Comparison of ENCODE assay signal across 1 cellular context in genomic region chr16:47143677-47144558, GRCh38.
TF ChIP-seq lines count a peak whose summit lies in the region.

Gene NETO2, minus strand, starts transcription at chr16:47143945. Its CDS starts 333 bp downstream, at chr16:47143612.

TF ChIP-seq in K562, 482 proteins besides CTCF, POLR2A, EP300 and RAD21 (continued from another document and continues in another):
- TF ChIP-seq MEIS2 (IDR thresholded peaks at IDR 0.05; ENCODE audit: partially characterized antibody) (no peak), NCOA4 (IDR thresholded peaks at IDR 0.05; ENCODE audit: partially characterized antibody) (no peak), HLTF (IDR thresholded peaks at IDR 0.05) (no peak), SLC30A9 (CRISPR knock-in tag; IDR thresholded peaks at IDR 0.05) (no peak), THAP12 (CRISPR knock-in tag; IDR thresholded peaks at IDR 0.05) (peak; percentile 29; the same call in 1 of the 2 replicates), ZBTB43 (CRISPR knock-in tag; IDR thresholded peaks at IDR 0.05) (no peak), MCM5 (IDR thresholded peaks at IDR 0.05; ENCODE audit: low read depth) (no peak), KLF6 (CRISPR knock-in tag; IDR thresholded peaks at IDR 0.05; ENCODE audit: borderline replicate concordance) (no peak), CC2D1A (IDR thresholded peaks at IDR 0.05) (no peak), ATF3 (IDR thresholded peaks at IDR 0.05) (no peak), ATF3 (CRISPR knock-in tag; conservative IDR thresholded peaks at IDR 0.05) (no peak), KLF10 (CRISPR knock-in tag; IDR thresholded peaks at IDR 0.05) (no peak), E2F6 (IDR thresholded peaks at IDR 0.05; ENCODE audit: borderline replicate concordance in 1 of 2, extremely low read depth in 1 of 2, insufficient read depth in 1 of 2, insufficient read length in 1 of 2, low read depth in 1 of 2, low read length in 1 of 2, poor library complexity in 1 of 2, severe bottlenecking in 1 of 2) (peak; percentile 96 to 97), THAP7 (CRISPR knock-in tag; IDR thresholded peaks at IDR 0.05) (no peak), E2F4 (CRISPR knock-in tag; IDR thresholded peaks at IDR 0.05; ENCODE audit: low read depth) (no peak), ATF6 (CRISPR knock-in tag; IDR thresholded peaks at IDR 0.05) (no peak), FOXA3 (CRISPR knock-in tag; conservative IDR thresholded peaks at IDR 0.05 in 1 of 2, IDR thresholded peaks at IDR 0.05 in 1 of 2) (peak in 1 of 2 experiments; percentile 33; a peak in 1 of 4 replicates), DIDO1 (tag; IDR thresholded peaks at IDR 0.05; ENCODE audit: low read depth) (no peak), PCBP1 (IDR thresholded peaks at IDR 0.05; ENCODE audit: low read depth, low read length, poor library complexity, severe bottlenecking) (peak; percentile 27), ZSCAN32 (CRISPR knock-in tag; IDR thresholded peaks at IDR 0.05) (no peak), NFYB (IDR thresholded peaks at IDR 0.05; ENCODE audit: extremely low read depth, insufficient read length) (no peak), CBFA2T2 (conservative IDR thresholded peaks at IDR 0.05) (no peak), ARNT (IDR thresholded peaks at IDR 0.05) (no peak), EP400 (IDR thresholded peaks at IDR 0.05) (no peak), ZBTB2 (IDR thresholded peaks at IDR 0.05) (no peak), KAT8 (IDR thresholded peaks at IDR 0.05; ENCODE audit: low read depth) (no peak), FIP1L1 (IDR thresholded peaks at IDR 0.05; ENCODE audit: low read depth, low read length, poor library complexity, severe bottlenecking) (peak; percentile 60), DMBX1 (CRISPR knock-in tag; IDR thresholded peaks at IDR 0.05; ENCODE audit: borderline replicate concordance) (no peak), JUND (IDR thresholded peaks at IDR 0.05; ENCODE audit: borderline replicate concordance, low read depth, low read length) (no peak), JUND (tag; IDR thresholded peaks at IDR 0.05; ENCODE audit: borderline replicate concordance, low read depth, low read length) (no peak), KDM5B (IDR thresholded peaks at IDR 0.05; ENCODE audit: insufficient replicate concordance, low read depth, low read length) (peak; percentile 68), THRB (CRISPR knock-in tag; conservative IDR thresholded peaks at IDR 0.05) (no peak), PPARD (CRISPR knock-in tag; IDR thresholded peaks at IDR 0.05) (no peak), CBFA2T3 (IDR thresholded peaks at IDR 0.05) (no peak), HDAC6 (IDR thresholded peaks at IDR 0.05; ENCODE audit: low read depth, low read length) (no peak), RBFOX2 (IDR thresholded peaks at IDR 0.05; ENCODE audit: low read depth, low read length) (peak; percentile 74), RBM25 (IDR thresholded peaks at IDR 0.05; ENCODE audit: low read depth, low read length, severe bottlenecking) (no peak), CCNT2 (IDR thresholded peaks at IDR 0.05; ENCODE audit: borderline replicate concordance, extremely low read depth, insufficient read length, low read depth, low read length) (peak; percentile 44), ZNF384 (IDR thresholded peaks at IDR 0.05; ENCODE audit: low read depth, low read length) (no peak), SNRNP70 (optimal IDR thresholded peaks at IDR 0.05; ENCODE audit: low read depth, low read length) (no peak), ZNF24 (IDR thresholded peaks at IDR 0.05) (no peak), ZNF785 (CRISPR knock-in tag; IDR thresholded peaks at IDR 0.05) (no peak), CBX5 (IDR thresholded peaks at IDR 0.05; ENCODE audit: borderline replicate concordance, low read depth) (no peak), ZNF143 (CRISPR knock-in tag; IDR thresholded peaks at IDR 0.05) (no peak), ATF2 (CRISPR knock-in tag; IDR thresholded peaks at IDR 0.05) (peak; percentile 35; the same call in 1 of the 2 replicates), GTF3C2 (IDR thresholded peaks at IDR 0.05; ENCODE audit: borderline replicate concordance, extremely low read depth, insufficient read length) (no peak), SMARCE1 (IDR thresholded peaks at IDR 0.05) (no peak), SRSF7 (optimal IDR thresholded peaks at IDR 0.05; ENCODE audit: low read depth, low read length) (no peak), ZBTB5 (IDR thresholded peaks at IDR 0.05) (no peak)
